17 cellular contexts compared by ENCODE assay signal in genomic region chr19:36120092-36120983, GRCh38. TPM values are rescaled to one million over a fixed set of nuclear protein-coding genes. Genes with fewer than 3 reads are reported as not detected.
DNase-seq lines count a peak whose midpoint lies in the region; ATAC-seq, FAIRE-seq and TF ChIP-seq lines count a peak whose summit lies in the region.
"Had no signal": no experiment of that assay in that cellular context is flagged by ENCODE, and none has a peak within 500 bp of the region (broad histone marks: within the 10 kb centered on the region; RNA-seq: fewer than 3 reads in every experiment).

No MANE protein-coding gene starts in this region.

- DNase-seq in NCI-H1092 (lab: John Stamatoyannopoulos, UW) (peak; percentile 1), NCI-H1092 treated with DMSO at 0.1 percent for 48 hours (lab: John Stamatoyannopoulos, UW) (no peak), HAP-1 (ENCODE audit: low spot score in 2 of 2) (peak; percentile 45 to 79), neural crest cell (ENCODE audit: low read depth, low spot score) (no peak), H54 (ENCODE audit: insufficient read length, low spot score) (no peak), left lung (no peak)
- DNase-seq in activated effector memory CD4-positive, alpha-beta T cell treated with Interleukin-2 at 50 U/mL for 16 hours, result no peak
- DNase-seq: 8988T; activated naive CD4-positive, alpha-beta T cell treated with Interleukin-2 at 50 U/mL for 16 hours; brain microvascular endothelial cell; CD8-positive, alpha-beta T cell; GDM1; hippocampal formation; psoas muscle; SIG-M5 had no signal

- peak overlapping the region; percentile 14 for H3K27ac Mint-ChIP-seq in neural crest cell (ENCODE audit: unreplicated experiment)
- H3K27ac Mint-ChIP-seq: CD8-positive, alpha-beta T cell had no signal

- in situ Hi-C loops in HAP-1 (cut with MboI; ENCODE audit: low sequenced_read_pairs), result no loop called here

- H3K4me3 ChIP-seq in HAP-1, result no peak overlapping the region
- H3K4me3 ChIP-seq in left lung, result no peak overlapping the region
- H3K4me3 ChIP-seq: psoas muscle had no signal

- no peak for TF ChIP-seq POLR2A in H54 (IDR thresholded peaks at IDR 0.05; ENCODE audit: low read depth, low read length)

- no peak for FAIRE-seq in H54 (lab: Jason Lieb, UNC)
- FAIRE-seq: TTC549 had no signal

- no peak for TF ChIP-seq CTCF in VCaP (conservative IDR thresholded peaks at IDR 0.05)
- no peak for TF ChIP-seq CTCF in neural crest cell (conservative IDR thresholded peaks at IDR 0.05)
- no peak for TF ChIP-seq CTCF in left lung (IDR thresholded peaks at IDR 0.05)

- H3K36me3 ChIP-seq in HAP-1 (replicated peaks), result peaks cover 40% of the 10 kb centered on the region
- peaks cover 0 to 75% of the 10 kb centered on the region in 2 donors for H3K36me3 ChIP-seq in left lung

- H3K9me3 ChIP-seq in HAP-1 (no peaks in the 10 kb centered on the region), left lung (no peaks in the 10 kb centered on the region)
- H3K9me3 ChIP-seq: psoas muscle had no signal

- no peaks in the 10 kb centered on the region for H3K27me3 ChIP-seq in HAP-1 (ENCODE audit: low read depth)
- no peaks in the 10 kb centered on the region for H3K27me3 ChIP-seq in left lung
- H3K27me3 ChIP-seq: brain microvascular endothelial cell had no signal

- H3K4me1 ChIP-seq in HAP-1, result peaks cover 12% of the 10 kb centered on the region
- peaks cover 9 to 18% of the 10 kb centered on the region in 2 donors for H3K4me1 ChIP-seq in left lung

- H3K9me3 Mint-ChIP-seq in neural crest cell, result no peaks in the 10 kb centered on the region
- H3K9me3 Mint-ChIP-seq: CD8-positive, alpha-beta T cell had no signal

- peaks cover 22% of the 10 kb centered on the region for H3K4me1 Mint-ChIP-seq in neural crest cell

- no peak for ATAC-seq in left lung
- ATAC-seq: CD8-positive, alpha-beta T cell; psoas muscle had no signal

- peak overlapping the region; percentile 73 for H3K4me3 Mint-ChIP-seq in neural crest cell
- H3K4me3 Mint-ChIP-seq: CD8-positive, alpha-beta T cell had no signal

- intact Hi-C loops in left lung (cut with DNase I), result no loop called here

- peaks cover 6% of the 10 kb centered on the region for H3K36me3 Mint-ChIP-seq in neural crest cell (ENCODE audit: low read depth)

- H3K27ac ChIP-seq in VCaP, result peak overlapping the region; percentile 16
- no peak overlapping the region for H3K27ac ChIP-seq in left lung
- H3K27ac ChIP-seq: brain microvascular endothelial cell, psoas muscle had no signal

- no peaks in the 10 kb centered on the region for H3K27me3 Mint-ChIP-seq in neural crest cell (ENCODE audit: low read depth)

RNA-seq across cellular contexts. Expression of gene TBCB, which starts 5.1 kb away (rescaled TPM):
- total RNA-seq in neural crest cell (214 and 219 TPM in 2 replicates), left lung (100 to 1,000 TPM; 116 to 130 TPM)

RNA-seq across cellular contexts. Expression of gene POLR2I, which starts 5.7 kb away (rescaled TPM):
- total RNA-seq in neural crest cell, result 111 and 126 TPM in 2 replicates
- total RNA-seq in left lung, result 10 to 100 TPM; 43.7 to 51.7 TPM

RNA-seq across cellular contexts. Expression of gene OVOL3, which starts 9.4 kb away (rescaled TPM):
- total RNA-seq in neural crest cell (not detected in 2 replicates), left lung (not detected)
- total RNA-seq: CD8-positive, alpha-beta T cell; psoas muscle had no signal

RNA-seq across cellular contexts. Expression of gene CAPNS1, which starts 19.5 kb away (rescaled TPM):
- total RNA-seq in neural crest cell (321 and 346 TPM in 2 replicates), left lung (100 to 1,000 TPM; 688 to 720 TPM)

RNA-seq across cellular contexts. Expression of gene COX7A1, which starts 31.9 kb away (rescaled TPM):
- not detected in 2 replicates for total RNA-seq in neural crest cell
- total RNA-seq in left lung, result 10 to 100 TPM; 47.1 to 64.9 TPM
- total RNA-seq: CD8-positive, alpha-beta T cell had no signal

Comparison
In these comparisons a context has a peak if more than half of its experiments do, and no peak if none do; other contexts are left out.
1. DNase-seq: peak in NCI-H1092 (single experiment) and HAP-1 (2 of 2); none in NCI-H1092 treated with DMSO at 0.1 percent for 48 hours (single experiment), neural crest cell (single experiment), H54 (single experiment), activated effector memory CD4-positive, alpha-beta T cell treated with Interleukin-2 at 50 U/mL for 16 hours (single experiment) and left lung (0 of 2).